Comparison of ENCODE assay signal across 15 cellular contexts in genomic region chr3:110733045-110733444, GRCh38.
DNase-seq lines count a peak whose midpoint lies in the region; ATAC-seq and TF ChIP-seq lines count a peak whose summit lies in the region.
"Had no signal": no experiment of that assay in that cellular context is flagged by ENCODE, and none has a peak within 500 bp of the region (broad histone marks: within the 10 kb centered on the region; RNA-seq: fewer than 3 reads in every experiment).

No MANE protein-coding gene starts in this region.

- POLR2A ChIA-PET in SK-N-SH (lab: Yijun Ruan, JAX) = no interaction called here

- TF ChIP-seq RAD21 in SK-N-SH (IDR thresholded peaks at IDR 0.05; ENCODE audit: low read length) = no peak

- 70% methylated on average over 3 of the region's 3 CpGs for WGBS in SK-N-SH (ENCODE audit: low lambda C conversion rate)

- H3K4me2 ChIP-seq in SK-N-SH = no peak overlapping the region
- no peak overlapping the region for H3K4me2 ChIP-seq in Loucy (ENCODE audit: low read depth, low read length, poor library complexity, severe bottlenecking)
- H3K4me2 ChIP-seq: BLaER1 had no signal

- H2AFZ ChIP-seq in SK-N-SH (ENCODE audit: low read depth) = 0 out of 2 replicates have a peak overlapping the region, but pooled peaks have one; percentile 6
- peak overlapping the region; percentile 5 for H2AFZ ChIP-seq in Loucy (ENCODE audit: low read length)
- H2AFZ ChIP-seq: GM23248 had no signal

- H3K9ac ChIP-seq in SK-N-SH (no peak overlapping the region), Loucy (ENCODE audit: low read depth, low read length, poor library complexity, severe bottlenecking) (no peak overlapping the region)
- H3K9ac ChIP-seq: BLaER1, GM23248 had no signal

- H4K20me1 ChIP-seq in SK-N-SH (ENCODE audit: insufficient read depth) (no peaks in the 10 kb centered on the region), Loucy (ENCODE audit: insufficient read depth, low read length, poor library complexity, severe bottlenecking) (no peaks in the 10 kb centered on the region)
- H4K20me1 ChIP-seq: BLaER1 had no signal

- H3K27ac ChIP-seq in SK-N-SH (ENCODE audit: low read depth in 2 of 2, low read length in 1 of 2) = no peak overlapping the region
- H3K27ac ChIP-seq: 22Rv1, BLaER1, GM23248 had no signal

- no peaks in the 10 kb centered on the region for H3K79me2 ChIP-seq in SK-N-SH (ENCODE audit: insufficient read depth)
- H3K79me2 ChIP-seq in Loucy (ENCODE audit: insufficient read depth, low read length) = no peaks in the 10 kb centered on the region

- TF ChIP-seq EP300 in SK-N-SH (IDR thresholded peaks at IDR 0.05; ENCODE audit: borderline replicate concordance in 1 of 2, low read depth in 1 of 2, low read length in 1 of 2) = no peak

- H3K4me3 ChIP-seq in SK-N-SH (ENCODE audit: low read depth in 2 of 2, low read length in 1 of 2) (no peak overlapping the region), Loucy (ENCODE audit: low read length, poor library complexity, severe bottlenecking) (no peak overlapping the region)
- H3K4me3 ChIP-seq: BLaER1, GM23248, HAP-1 had no signal

- TF ChIP-seq CTCF in SK-N-SH (IDR thresholded peaks at IDR 0.05) (no peak), Loucy (conservative IDR thresholded peaks at IDR 0.05; ENCODE audit: low read length) (no peak)

- H3K4me1 ChIP-seq in SK-N-SH (ENCODE audit: control insufficient read depth in 1 of 2, insufficient read depth in 2 of 2, low read depth in 1 of 2, low read length in 1 of 2) = no peaks in the 10 kb centered on the region
- peaks cover 59% of the 10 kb centered on the region for H3K4me1 ChIP-seq in Loucy (ENCODE audit: insufficient read depth, low read length, poor library complexity, severe bottlenecking)
- H3K4me1 ChIP-seq: HAP-1 had no signal

- no peaks in the 10 kb centered on the region for H3K36me3 ChIP-seq in SK-N-SH (replicated peaks in 1 of 2; ENCODE audit: control insufficient read depth in 1 of 2, insufficient read depth in 2 of 2, low read length in 1 of 2)
- H3K36me3 ChIP-seq in Loucy (ENCODE audit: insufficient read depth, low read length) = no peaks in the 10 kb centered on the region
- H3K36me3 ChIP-seq: BLaER1, HAP-1 had no signal

- H3K27me3 ChIP-seq in SK-N-SH (ENCODE audit: insufficient read depth) (no peaks in the 10 kb centered on the region), Loucy (ENCODE audit: insufficient read depth, low read length, poor library complexity, severe bottlenecking) (no peaks in the 10 kb centered on the region)
- H3K27me3 ChIP-seq: BLaER1 had no signal

- ATAC-seq in SK-N-SH treated with all-trans-retinoic acid at 6 μM for 48 hours (no peak), HG03196 (IDR thresholded peaks at IDR 0.05; ENCODE audit: unreplicated experiment) (no peak)

- H3K9me3 ChIP-seq in SK-N-SH (no peaks in the 10 kb centered on the region), Loucy (ENCODE audit: insufficient read depth, low read depth, low read length) (no peaks in the 10 kb centered on the region)
- H3K9me3 ChIP-seq: BLaER1, HAP-1 had no signal

- CTCF ChIA-PET in SK-N-SH (lab: Yijun Ruan, JAX) = no interaction called here

- no peaks in the 10 kb centered on the region for H3K9me2 ChIP-seq in SK-N-SH
- no peaks in the 10 kb centered on the region for H3K9me2 ChIP-seq in Loucy (replicated peaks; ENCODE audit: low read depth, low read length)

- DNase-seq in SK-N-SH (no peak), RPMI8226 (peak; percentile 25), NCI-H510A treated with DMSO at 0.1 percent for 48 hours (lab: John Stamatoyannopoulos, UW) (no peak)
- DNase-seq: CD4-positive, alpha-beta T cell; CD8-positive, alpha-beta memory T cell; DMS53; DMS79 treated with DMSO at 0.1 percent for 48 hours; GM23248; HFFc6 had no signal

- H3F3A ChIP-seq in SK-N-SH (replicated peaks; ENCODE audit: insufficient read depth) (no peaks in the 10 kb centered on the region), Loucy (ENCODE audit: low read depth) (0 out of 2 replicates have a peak, but pooled peaks cover 3% of the 10 kb centered on the region)

TF ChIP-seq in SK-N-SH, 30 proteins besides CTCF, POLR2A, EP300 and RAD21:
- no peak for TF ChIP-seq REST (IDR thresholded peaks at IDR 0.05; ENCODE audit: low read depth, low read length)
TF ChIP-seq in SK-N-SH: peak in this region for 0.

TF ChIP-seq in SK-N-SH treated with all-trans-retinoic acid at 6 μM for 48 hours, 23 proteins besides CTCF, POLR2A, EP300 and RAD21:
- TF ChIP-seq TOX (CRISPR knock-in tag; IDR thresholded peaks at IDR 0.05; ENCODE audit: borderline replicate concordance) = no peak
- no peak for TF ChIP-seq ESRRG (CRISPR knock-in tag; IDR thresholded peaks at IDR 0.05)
- no peak for TF ChIP-seq PATZ1 (CRISPR knock-in tag; IDR thresholded peaks at IDR 0.05; ENCODE audit: borderline replicate concordance)
- no peak for TF ChIP-seq PPARA (CRISPR knock-in tag; IDR thresholded peaks at IDR 0.05; ENCODE audit: borderline replicate concordance)
- no peak for TF ChIP-seq ZC3H10 (CRISPR knock-in tag; IDR thresholded peaks at IDR 0.05)
- no peak for TF ChIP-seq OSR1 (CRISPR knock-in tag; IDR thresholded peaks at IDR 0.05)
- no peak for TF ChIP-seq CREB5 (CRISPR knock-in tag; IDR thresholded peaks at IDR 0.05; ENCODE audit: low read depth)
- no peak for TF ChIP-seq SNAI2 (CRISPR knock-in tag; IDR thresholded peaks at IDR 0.05)
- TF ChIP-seq POU6F1 (CRISPR knock-in tag; IDR thresholded peaks at IDR 0.05; ENCODE audit: borderline replicate concordance, low read depth) = no peak
- TF ChIP-seq ARNTL (CRISPR knock-in tag; IDR thresholded peaks at IDR 0.05; ENCODE audit: borderline replicate concordance, low read depth) = no peak
- no peak for TF ChIP-seq ISL1 (CRISPR knock-in tag; IDR thresholded peaks at IDR 0.05)
- TF ChIP-seq GLIS3 (CRISPR knock-in tag; IDR thresholded peaks at IDR 0.05) = no peak
- TF ChIP-seq ZNF565 (CRISPR knock-in tag; conservative IDR thresholded peaks at IDR 0.05; ENCODE audit: low read depth) = no peak
- no peak for TF ChIP-seq ZNF8 (CRISPR knock-in tag; IDR thresholded peaks at IDR 0.05)
- TF ChIP-seq CSRNP3 (CRISPR knock-in tag; IDR thresholded peaks at IDR 0.05) = no peak
- no peak for TF ChIP-seq RARB (CRISPR knock-in tag; IDR thresholded peaks at IDR 0.05)
- TF ChIP-seq ZFP30 (CRISPR knock-in tag; IDR thresholded peaks at IDR 0.05) = no peak
- no peak for TF ChIP-seq ZNF70 (CRISPR knock-in tag; IDR thresholded peaks at IDR 0.05)
- TF ChIP-seq CSDC2 (CRISPR knock-in tag; IDR thresholded peaks at IDR 0.05) = no peak
